Comparison of ENCODE assay signal across 17 cellular contexts in the genomic region with DNA sequence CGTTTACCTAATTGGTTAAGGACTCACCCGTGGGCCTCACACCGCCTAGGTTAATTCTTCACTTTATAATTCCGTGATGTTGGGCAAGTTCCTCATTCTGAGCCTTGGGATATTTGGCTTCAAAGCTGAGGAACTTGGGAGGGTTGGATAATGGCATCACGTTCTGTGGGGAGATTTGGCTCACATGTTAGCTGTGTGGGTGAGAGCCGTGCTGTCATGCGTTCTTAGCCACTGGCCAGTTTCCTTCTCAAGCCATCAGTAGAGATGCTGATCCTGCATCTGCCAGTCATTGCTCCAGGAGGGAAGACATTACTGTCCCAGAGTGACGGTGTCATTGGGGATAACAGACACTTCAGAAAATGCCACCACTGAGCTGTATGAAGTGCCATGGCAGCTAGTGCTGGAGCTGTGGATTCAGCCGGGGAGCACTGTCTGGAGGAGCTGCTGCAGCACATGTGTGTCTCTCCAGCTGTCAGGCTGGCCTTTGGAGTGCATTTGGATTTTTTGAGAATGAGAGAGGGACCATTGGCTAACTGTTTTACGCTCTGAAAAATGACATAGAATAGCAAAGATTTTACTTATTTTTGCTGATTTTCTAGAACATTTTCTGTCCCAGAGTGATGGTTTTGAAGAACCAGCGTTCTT. TPM values are rescaled to one million over a fixed set of nuclear protein-coding genes. Genes with fewer than 3 reads are reported as not detected.
DNase-seq lines count a peak whose midpoint lies in the region; ATAC-seq, FAIRE-seq and TF ChIP-seq lines count a peak whose summit lies in the region.
"Had no signal": no experiment of that assay in that cellular context is flagged by ENCODE, and none has a peak within 500 bp of the region (broad histone marks: within the 10 kb centered on the region; RNA-seq: fewer than 3 reads in every experiment).

No MANE protein-coding gene starts in this region.

- dilution Hi-C loops in mammary epithelial cell (cut with HindIII; ENCODE audit: low sequenced_read_pairs): no loop called here

- in situ Hi-C loops in mammary epithelial cell (cut with MboI; ENCODE audit: low sequenced_read_pairs in 2 of 2): no loop called here

- H3K4me3 Mint-ChIP-seq in MCF 10A (ENCODE audit: unreplicated experiment): no peak overlapping the region
- no peak overlapping the region for H3K4me3 Mint-ChIP-seq in activated T-helper 1 cell treated with anti-CD3 and anti-CD28 coated beads, Interleukin-12 subunit alpha, Interleukin-12 subunit beta, Interleukin-2, Interleukin-4 antibody, amounts not matched to agents 30 ng/mL and 10 ng/mL and 1 ng/mL, durations not matched to agents 14 hours and 24 hours and 36 hours
- no peak overlapping the region for H3K4me3 Mint-ChIP-seq in stimulated activated naive B cell treated with anti-CD40 and anti-IgM and Interleukin-4, amounts not matched to agents 10 μg/mL and 1 μg/mL and 100 μg/mL, for 72 hours
- H3K4me3 Mint-ChIP-seq: activated naive CD4-positive, alpha-beta T cell treated with anti-CD3 and anti-CD28 coated beads, Interleukin-2, amount 50 U/mL, for 24 hours; T-cell had no signal

- H3K36me3 ChIP-seq in mammary epithelial cell (ENCODE audit: insufficient read depth, low read length): no peaks in the 10 kb centered on the region
- H3K36me3 ChIP-seq: thoracic aorta had no signal

- DNase-seq in MCF 10A (ENCODE audit: unreplicated experiment) (no peak), mammary epithelial cell (no peak), kidney tubule cell (ENCODE audit: low spot score) (peak; percentile 59), frontal cortex (ENCODE audit: low spot score in 2 of 2) (no peak)
- no peak for DNase-seq in activated T-helper 1 cell treated with anti-CD3 and anti-CD28 coated beads, Interleukin-12 subunit alpha, Interleukin-12 subunit beta, Interleukin-2, Interleukin-4 antibody, amounts not matched to agents 30 ng/mL and 10 ng/mL and 1 ng/mL, durations not matched to agents 14 hours and 24 hours and 36 hours (ENCODE audit: low spot score)
- no peak for DNase-seq in stimulated activated naive B cell treated with anti-CD40 and anti-IgM and Interleukin-4, amounts not matched to agents 10 μg/mL and 1 μg/mL and 100 μg/mL, for 72 hours
- no peak for DNase-seq in activated effector memory CD4-positive, alpha-beta T cell treated with Interleukin-2 at 50 U/mL for 16 hours
- DNase-seq: activated CD8-positive, alpha-beta memory T cell treated with anti-CD3 and anti-CD28 coated beads, Interleukin-2, amount 50 U/mL, for 48 hours; NCI-H2029; stimulated activated CD4-positive, alpha-beta T cell treated with anti-CD3 and anti-CD28 coated beads, Interleukin-15, amount 100 ng/mL, for 24 hours; T-cell had no signal

- no peak overlapping the region for H3K4me3 ChIP-seq in mammary epithelial cell (replicated peaks in 1 of 3; ENCODE audit: insufficient read depth in 1 of 3, low read depth in 2 of 3, low read length in 3 of 3)
- H3K4me3 ChIP-seq: thoracic aorta had no signal

- no peaks in the 10 kb centered on the region for H4K20me1 ChIP-seq in mammary epithelial cell (ENCODE audit: insufficient read depth, low read length)

- no peak overlapping the region for H3K27ac ChIP-seq in mammary epithelial cell (ENCODE audit: insufficient read depth, low read depth, low read length)
- H3K27ac ChIP-seq: parathyroid adenoma, thoracic aorta had no signal

- 60% methylated on average over 11 of the region's 11 CpGs for WGBS in mammary epithelial cell (ENCODE audit: low coverage, missing lambda C conversion rate)

- POLR2A ChIA-PET in MCF 10A (lab: Yijun Ruan, JAX): no interaction called here

- intact Hi-C loops in MCF 10A (cut with micrococcal nuclease) (no loop called here), mammary epithelial cell (cut with micrococcal nuclease) (no loop called here)
- intact Hi-C loops in activated T-helper 1 cell treated with anti-CD3 and anti-CD28 coated beads, Interleukin-12 subunit alpha, Interleukin-12 subunit beta, Interleukin-2, Interleukin-4 antibody, amounts not matched to agents 30 ng/mL and 10 ng/mL and 1 ng/mL, durations not matched to agents 14 hours and 24 hours and 36 hours (cut with micrococcal nuclease): no loop called here

- H3K4me1 Mint-ChIP-seq in MCF 10A (ENCODE audit: insufficient read depth, unreplicated experiment): peaks cover 36% of the 10 kb centered on the region
- peaks cover 88% of the 10 kb centered on the region for H3K4me1 Mint-ChIP-seq in activated T-helper 1 cell treated with anti-CD3 and anti-CD28 coated beads, Interleukin-12 subunit alpha, Interleukin-12 subunit beta, Interleukin-2, Interleukin-4 antibody, amounts not matched to agents 30 ng/mL and 10 ng/mL and 1 ng/mL, durations not matched to agents 14 hours and 24 hours and 36 hours (ENCODE audit: low read depth)
- H3K4me1 Mint-ChIP-seq in stimulated activated naive B cell treated with anti-CD40 and anti-IgM and Interleukin-4, amounts not matched to agents 10 μg/mL and 1 μg/mL and 100 μg/mL, for 72 hours: peaks cover 61 to 89% of the 10 kb centered on the region in 2 donors

- FAIRE-seq in frontal cortex (lab: Jason Lieb, UNC): no peak
- FAIRE-seq: islet of Langerhans, RCC 7860 had no signal

- CTCF ChIA-PET in MCF 10A (lab: Yijun Ruan, JAX) (interaction anchor here (0.6 kb wide), 1 partner anchor 28 kb away, joined by 3 read pairs; no protein-coding TSS in a partner anchor), mammary epithelial cell (lab: Charles Lee; ENCODE audit: low non-redundant PET) (no interaction called here)

- no TSS peak for BruUV-seq in MCF 10A (replicated peaks; lab: Mats Ljungman, UMichigan)
- BruUV-seq in mammary epithelial cell (replicated peaks; lab: Mats Ljungman, UMichigan): no TSS peak

- no peak overlapping the region for H2AFZ ChIP-seq in mammary epithelial cell (ENCODE audit: low read depth, low read length)
- H2AFZ ChIP-seq: parathyroid adenoma had no signal

- peaks cover 41% of the 10 kb centered on the region for H3K4me1 ChIP-seq in mammary epithelial cell (ENCODE audit: insufficient read depth, low read length)

- H3K9me3 Mint-ChIP-seq in MCF 10A (ENCODE audit: unreplicated experiment): no peaks in the 10 kb centered on the region
- H3K9me3 Mint-ChIP-seq in activated T-helper 1 cell treated with anti-CD3 and anti-CD28 coated beads, Interleukin-12 subunit alpha, Interleukin-12 subunit beta, Interleukin-2, Interleukin-4 antibody, amounts not matched to agents 30 ng/mL and 10 ng/mL and 1 ng/mL, durations not matched to agents 14 hours and 24 hours and 36 hours: no peaks in the 10 kb centered on the region
- H3K9me3 Mint-ChIP-seq in stimulated activated naive B cell treated with anti-CD40 and anti-IgM and Interleukin-4, amounts not matched to agents 10 μg/mL and 1 μg/mL and 100 μg/mL, for 72 hours: no peaks in the 10 kb centered on the region
- H3K9me3 Mint-ChIP-seq: activated naive CD4-positive, alpha-beta T cell treated with anti-CD3 and anti-CD28 coated beads, Interleukin-2, amount 50 U/mL, for 24 hours; T-cell had no signal

- H3K27me3 Mint-ChIP-seq in MCF 10A (ENCODE audit: insufficient read depth, unreplicated experiment): no peaks in the 10 kb centered on the region
- H3K27me3 Mint-ChIP-seq in activated T-helper 1 cell treated with anti-CD3 and anti-CD28 coated beads, Interleukin-12 subunit alpha, Interleukin-12 subunit beta, Interleukin-2, Interleukin-4 antibody, amounts not matched to agents 30 ng/mL and 10 ng/mL and 1 ng/mL, durations not matched to agents 14 hours and 24 hours and 36 hours (ENCODE audit: insufficient read depth): no peaks in the 10 kb centered on the region
- H3K27me3 Mint-ChIP-seq in stimulated activated naive B cell treated with anti-CD40 and anti-IgM and Interleukin-4, amounts not matched to agents 10 μg/mL and 1 μg/mL and 100 μg/mL, for 72 hours: no peaks in the 10 kb centered on the region
- H3K27me3 Mint-ChIP-seq: activated naive CD4-positive, alpha-beta T cell treated with anti-CD3 and anti-CD28 coated beads, Interleukin-2, amount 50 U/mL, for 24 hours; T-cell had no signal

- no peak for ATAC-seq in stimulated activated naive B cell treated with anti-CD40 and anti-IgM and Interleukin-4, amounts not matched to agents 10 μg/mL and 1 μg/mL and 100 μg/mL, for 72 hours (replicated peaks)
- no peak for ATAC-seq in GM21381 (IDR thresholded peaks at IDR 0.05; ENCODE audit: unreplicated experiment)
- ATAC-seq: T-cell had no signal

- H3K9ac ChIP-seq in mammary epithelial cell (ENCODE audit: insufficient read depth, low read length): no peak overlapping the region
- H3K9ac ChIP-seq: parathyroid adenoma had no signal

- no peak overlapping the region for H3K4me2 ChIP-seq in mammary epithelial cell (ENCODE audit: insufficient read depth, low read depth, low read length)

- no peaks in the 10 kb centered on the region for H3K9me3 ChIP-seq in mammary epithelial cell (replicated peaks; ENCODE audit: insufficient read depth, low read length)
- H3K9me3 ChIP-seq: thoracic aorta had no signal

- H3K27me3 ChIP-seq in mammary epithelial cell (ENCODE audit: insufficient read depth, low read length): no peaks in the 10 kb centered on the region

- TF ChIP-seq CTCF in MCF 10A (IDR thresholded peaks at IDR 0.05; ENCODE audit: unreplicated experiment) (no peak), mammary epithelial cell (conservative IDR thresholded peaks at IDR 0.05 in 1 of 2, IDR thresholded peaks at IDR 0.05 in 1 of 2; ENCODE audit: extremely low read depth in 1 of 2, insufficient read depth in 1 of 2, low read depth in 1 of 2, low read length in 2 of 2) (no peak)

- H3K36me3 Mint-ChIP-seq in MCF 10A (ENCODE audit: insufficient read depth, unreplicated experiment): peaks cover 5% of the 10 kb centered on the region
- H3K36me3 Mint-ChIP-seq in activated T-helper 1 cell treated with anti-CD3 and anti-CD28 coated beads, Interleukin-12 subunit alpha, Interleukin-12 subunit beta, Interleukin-2, Interleukin-4 antibody, amounts not matched to agents 30 ng/mL and 10 ng/mL and 1 ng/mL, durations not matched to agents 14 hours and 24 hours and 36 hours (ENCODE audit: low read depth): peaks cover 11% of the 10 kb centered on the region
- peaks cover 28 to 37% of the 10 kb centered on the region in 2 donors for H3K36me3 Mint-ChIP-seq in stimulated activated naive B cell treated with anti-CD40 and anti-IgM and Interleukin-4, amounts not matched to agents 10 μg/mL and 1 μg/mL and 100 μg/mL, for 72 hours
- H3K36me3 Mint-ChIP-seq: activated naive CD4-positive, alpha-beta T cell treated with anti-CD3 and anti-CD28 coated beads, Interleukin-2, amount 50 U/mL, for 24 hours; T-cell had no signal

- peaks cover 96% of the 10 kb centered on the region for H3K79me2 ChIP-seq in mammary epithelial cell (ENCODE audit: insufficient read depth, low read length)

- H3K27ac Mint-ChIP-seq in MCF 10A (ENCODE audit: low read depth, unreplicated experiment): peak overlapping the region; percentile 42
- peak overlapping the region; percentile 47 for H3K27ac Mint-ChIP-seq in activated T-helper 1 cell treated with anti-CD3 and anti-CD28 coated beads, Interleukin-12 subunit alpha, Interleukin-12 subunit beta, Interleukin-2, Interleukin-4 antibody, amounts not matched to agents 30 ng/mL and 10 ng/mL and 1 ng/mL, durations not matched to agents 14 hours and 24 hours and 36 hours
- H3K27ac Mint-ChIP-seq in stimulated activated naive B cell treated with anti-CD40 and anti-IgM and Interleukin-4, amounts not matched to agents 10 μg/mL and 1 μg/mL and 100 μg/mL, for 72 hours: peak overlapping the region; percentile 75
- H3K27ac Mint-ChIP-seq: activated naive CD4-positive, alpha-beta T cell treated with anti-CD3 and anti-CD28 coated beads, Interleukin-2, amount 50 U/mL, for 24 hours; T-cell had no signal

RNA-seq across cellular contexts. Expression of gene IGF2R, which starts 16.5 kb away (rescaled TPM):
- total RNA-seq in MCF 10A (2022): 160 and 234 TPM in 2 replicates
- 100 to 1,000 TPM; 120 to 171 TPM for total RNA-seq in mammary epithelial cell
- 23.0 TPM for polyA plus RNA-seq in mammary epithelial cell
- polyA minus RNA-seq in mammary epithelial cell: 227 TPM
- total RNA-seq in activated T-helper 1 cell treated with anti-CD3 and anti-CD28 coated beads, Interleukin-12 subunit alpha, Interleukin-12 subunit beta, Interleukin-2, Interleukin-4 antibody, amounts not matched to agents 30 ng/mL and 10 ng/mL and 1 ng/mL, durations not matched to agents 14 hours and 24 hours and 36 hours: 118 and 126 TPM in 2 replicates
- 20.8 TPM for total RNA-seq in frontal cortex
